In genomic region chr1:237774246-237774645, GRCh38 we compare ENCODE assay signal across 23 cellular contexts.
"Had no signal": no experiment of that assay in that cellular context is flagged by ENCODE, and none has a peak within 500 bp of the region (broad histone marks: within the 10 kb centered on the region; RNA-seq: fewer than 3 reads in every experiment).

No MANE protein-coding gene starts in this region.

- H3K4me3 ChIP-seq: dorsolateral prefrontal cortex, hepatocyte, pancreas, prostate gland, spleen, tibial artery, upper lobe of left lung, uterus had no signal

- H3K4me3 Mint-ChIP-seq: mesothelial cell of epicardium; nephron; stimulated activated memory B cell treated with anti-CD40 and anti-IgM and Interleukin-4, amounts not matched to agents 10 μg/mL and 1 μg/mL and 100 μg/mL, for 72 hours; stimulated activated naive CD8-positive, alpha-beta T cell treated with anti-CD3 and anti-CD28 coated beads, Interleukin-15, Interleukin-2, amounts not matched to agents 100 ng/mL and 50 ng/mL, for 24 hours had no signal

- H3K27me3 Mint-ChIP-seq: stimulated activated memory B cell treated with anti-CD40 and anti-IgM and Interleukin-4, amounts not matched to agents 10 μg/mL and 1 μg/mL and 100 μg/mL, for 72 hours; stimulated activated naive CD8-positive, alpha-beta T cell treated with anti-CD3 and anti-CD28 coated beads, Interleukin-15, Interleukin-2, amounts not matched to agents 100 ng/mL and 50 ng/mL, for 24 hours had no signal

- ATAC-seq: esophagus mucosa; left colon; sciatic nerve; stimulated activated memory B cell treated with anti-CD40 and anti-IgM and Interleukin-4, amounts not matched to agents 10 μg/mL and 1 μg/mL and 100 μg/mL, for 72 hours had no signal

- H3K4me1 Mint-ChIP-seq: nephron; stimulated activated memory B cell treated with anti-CD40 and anti-IgM and Interleukin-4, amounts not matched to agents 10 μg/mL and 1 μg/mL and 100 μg/mL, for 72 hours had no signal

- H3K27ac ChIP-seq: dorsolateral prefrontal cortex, hepatocyte, pancreas, prostate gland, spleen, tibial artery, upper lobe of left lung, uterus had no signal

- H3K79me2 ChIP-seq: hepatocyte had no signal

- H3K36me3 ChIP-seq: pancreas, prostate gland, spleen, upper lobe of left lung, uterus had no signal

- H3K27me3 ChIP-seq: dorsolateral prefrontal cortex, hepatocyte, pancreas, spleen, tibial artery, upper lobe of left lung, uterus had no signal

- H3K36me3 Mint-ChIP-seq: mesothelial cell of epicardium; stimulated activated memory B cell treated with anti-CD40 and anti-IgM and Interleukin-4, amounts not matched to agents 10 μg/mL and 1 μg/mL and 100 μg/mL, for 72 hours had no signal

- H2AFZ ChIP-seq: hepatocyte had no signal

- H3K9me3 Mint-ChIP-seq: mesothelial cell of epicardium; nephron; stimulated activated memory B cell treated with anti-CD40 and anti-IgM and Interleukin-4, amounts not matched to agents 10 μg/mL and 1 μg/mL and 100 μg/mL, for 72 hours; stimulated activated naive CD8-positive, alpha-beta T cell treated with anti-CD3 and anti-CD28 coated beads, Interleukin-15, Interleukin-2, amounts not matched to agents 100 ng/mL and 50 ng/mL, for 24 hours had no signal

- H3K4me2 ChIP-seq: hepatocyte had no signal

- H3K9me3 ChIP-seq: pancreas, prostate gland, spleen, tibial artery, upper lobe of left lung, uterus had no signal

- DNase-seq: cortex of kidney; dorsolateral prefrontal cortex; effector CD8-positive, alpha-beta T cell; glutamatergic neuron; left colon; occipital lobe; pancreas; retina; spleen; stimulated activated CD4-positive, alpha-beta T cell treated with anti-CD3 and anti-CD28 coated beads, Interleukin-15, amount 100 ng/mL, for 24 hours; stimulated activated CD4-positive, alpha-beta T cell treated with anti-CD3 and anti-CD28 coated beads, Interleukin-1b, Interleukin-23, amount 100 ng/mL, for 48 hours; stimulated activated CD4-positive, alpha-beta T cell treated with anti-CD3 and anti-CD28 coated beads, Interleukin-4, amount 100 ng/mL, for 24 hours; tibial artery; upper lobe of left lung; uterus had no signal

- H3K4me1 ChIP-seq: prostate gland, spleen, tibial artery, upper lobe of left lung, uterus had no signal

- H3K27ac Mint-ChIP-seq: mesothelial cell of epicardium; nephron; stimulated activated memory B cell treated with anti-CD40 and anti-IgM and Interleukin-4, amounts not matched to agents 10 μg/mL and 1 μg/mL and 100 μg/mL, for 72 hours; stimulated activated naive CD8-positive, alpha-beta T cell treated with anti-CD3 and anti-CD28 coated beads, Interleukin-15, Interleukin-2, amounts not matched to agents 100 ng/mL and 50 ng/mL, for 24 hours had no signal
